Comparison of ENCODE assay signal across 14 cellular contexts in the genomic region with DNA sequence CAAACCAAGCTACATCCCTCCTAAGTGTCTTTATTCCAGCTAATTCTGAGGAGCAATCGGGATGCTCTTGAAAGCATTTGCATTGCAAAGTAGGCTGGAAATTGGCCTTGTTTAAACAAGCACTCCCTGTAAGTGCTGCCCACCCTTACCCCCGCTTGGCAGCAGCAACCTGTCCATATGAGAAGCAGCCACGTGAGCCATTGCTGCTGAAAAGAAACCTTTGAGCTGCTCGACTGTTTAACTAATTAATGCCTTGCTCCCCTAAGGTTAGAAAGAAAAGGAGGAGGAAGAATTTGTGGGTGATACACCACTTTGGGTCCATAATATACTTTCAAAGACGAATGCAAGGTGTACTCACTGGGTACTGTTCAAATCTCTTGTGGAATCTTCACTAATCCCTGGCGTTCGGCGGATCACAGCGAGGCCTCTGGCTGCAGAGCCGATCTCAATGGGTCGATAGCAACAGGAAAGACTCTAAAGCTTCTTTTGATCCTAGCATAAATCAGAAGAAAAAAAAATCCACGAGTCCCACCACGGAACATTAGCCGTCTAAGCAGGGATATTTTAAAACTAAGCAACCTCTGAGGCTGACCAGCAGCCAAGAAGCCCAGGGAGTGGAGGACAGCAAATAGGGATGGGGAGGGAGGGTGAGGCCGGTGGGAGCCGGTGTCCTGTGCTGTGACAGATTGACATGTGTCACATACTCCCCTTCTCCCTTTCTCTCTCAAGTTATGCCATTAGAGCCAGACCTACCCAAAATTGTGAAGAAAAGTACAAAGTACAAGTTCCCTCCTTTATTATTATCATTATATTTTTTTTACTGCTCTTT. TPM values are rescaled to one million over a fixed set of nuclear protein-coding genes. Genes with fewer than 3 reads are reported as not detected.
A peak's percentile ranks its signal among the peaks of the same experiment; 100 is the strongest.
DNase-seq lines count a peak whose midpoint lies in the region; ATAC-seq lines count a peak whose summit lies in the region.
"Had no signal": no experiment of that assay in that cellular context is flagged by ENCODE, and none has a peak within 500 bp of the region (broad histone marks: within the 10 kb centered on the region; RNA-seq: fewer than 3 reads in every experiment).

No MANE protein-coding gene starts in this region.

- no peak overlapping the region for H2BK12ac ChIP-seq in trophoblast cell (ENCODE audit: low read length)

- no peak overlapping the region for H4K12ac ChIP-seq in trophoblast cell (ENCODE audit: low read depth, low read length)

- H3K79me1 ChIP-seq in trophoblast cell (ENCODE audit: low read length): no peaks in the 10 kb centered on the region

- no peak overlapping the region for H3K14ac ChIP-seq in trophoblast cell (ENCODE audit: low read length)

- H2AFZ ChIP-seq in trophoblast cell (ENCODE audit: insufficient read depth, low read length, poor library complexity): no peak overlapping the region

- DNase-seq in COR-L47 (lab: John Stamatoyannopoulos, UW) (peak; percentile 92), NCI-H1048 (lab: John Stamatoyannopoulos, UW) (peak; percentile 32), NCI-H526 treated with DMSO at 0.1 percent for 48 hours (lab: John Stamatoyannopoulos, UW) (peak; percentile 87), left colon (peak; percentile 61 to 69), trophoblast cell (no peak)
- DNase-seq in stimulated activated CD8-positive, alpha-beta memory T cell treated with anti-CD3 and anti-CD28 coated beads, Interleukin-4, amount 100 ng/mL, for 48 hours: no peak
- DNase-seq: activated T-cell treated with anti-CD3 and anti-CD28 coated beads, Interleukin-2, amount 50 U/mL, for 48 hours; foreskin melanocyte; left ventricle myocardium inferior; SK-N-SH; stimulated activated CD4-positive, alpha-beta T cell treated with anti-CD3 and anti-CD28 coated beads, Interleukin-12 subunit alpha, Interleukin-12 subunit beta, amount 100 ng/mL, for 4 hours had no signal

- H3K4ac ChIP-seq in trophoblast cell (ENCODE audit: low read depth, low read length): no peak overlapping the region

- no peaks in the 10 kb centered on the region for H3K79me2 ChIP-seq in trophoblast cell (ENCODE audit: control insufficient read depth, insufficient read depth, low read length, poor library complexity)

- no peaks in the 10 kb centered on the region for H3K27me3 ChIP-seq in trophoblast cell (ENCODE audit: insufficient read depth, low read length)

- no peak overlapping the region for H4K8ac ChIP-seq in trophoblast cell (ENCODE audit: low read depth, low read length)

- no peak overlapping the region for H2AK5ac ChIP-seq in trophoblast cell (ENCODE audit: low read length)

- peak; percentile 99 for ATAC-seq in left colon
- ATAC-seq in GM18502 (IDR thresholded peaks at IDR 0.05; ENCODE audit: poor library complexity, unreplicated experiment): no peak
- ATAC-seq in GM21576 (IDR thresholded peaks at IDR 0.05; ENCODE audit: unreplicated experiment): no peak

- no peak overlapping the region for H3K18ac ChIP-seq in trophoblast cell (ENCODE audit: low read length)

- no peaks in the 10 kb centered on the region for H3K9me3 ChIP-seq in trophoblast cell (ENCODE audit: insufficient read depth, low read depth, low read length)
- H3K9me3 ChIP-seq: left ventricle myocardium inferior, SK-N-SH had no signal

- no peak overlapping the region for H2BK120ac ChIP-seq in trophoblast cell (ENCODE audit: insufficient read depth, low read length, poor library complexity)

- no peaks in the 10 kb centered on the region for H3K36me3 ChIP-seq in trophoblast cell (ENCODE audit: control insufficient read depth in 1 of 2, insufficient read depth in 2 of 2, low read length in 2 of 2)
- H3K36me3 ChIP-seq: left ventricle myocardium inferior had no signal

- no peak overlapping the region for H3K4me3 ChIP-seq in trophoblast cell (ENCODE audit: low read depth, low read length)
- H3K4me3 ChIP-seq: left ventricle myocardium inferior had no signal

- peaks cover 2 to 6% of the 10 kb centered on the region in 2 experiments for H3K4me1 ChIP-seq in trophoblast cell (ENCODE audit: control insufficient read depth in 1 of 2, insufficient read depth in 2 of 2, low read length in 2 of 2)

- no peak overlapping the region for H3K27ac ChIP-seq in trophoblast cell (ENCODE audit: low read depth, low read length)
- H3K27ac ChIP-seq: KMS-11, left ventricle myocardium inferior had no signal

- H3K23ac ChIP-seq in trophoblast cell (ENCODE audit: low read length): no peak overlapping the region

- no peak overlapping the region for H3K4me2 ChIP-seq in trophoblast cell (ENCODE audit: low read length)
- H3K4me2 ChIP-seq: KMS-11, SK-N-SH had no signal

- no peak overlapping the region for H3K9ac ChIP-seq in trophoblast cell (ENCODE audit: low read length)
- H3K9ac ChIP-seq: KMS-11, SK-N-SH had no signal

- H4K91ac ChIP-seq in trophoblast cell (ENCODE audit: low read depth, low read length): no peak overlapping the region

- H2BK5ac ChIP-seq in trophoblast cell (ENCODE audit: low read depth, low read length, poor library complexity): no peak overlapping the region

- intact Hi-C loops in left colon (cut with DNase I, micrococcal nuclease): no loop called here

- no CpG with 5 or more reads among the region's 16 CpGs for WGBS in trophoblast cell (ENCODE audit: extremely low coverage, insufficient coverage, insufficient read length)

RNA-seq across cellular contexts. Expression of a gene that starts 37.2 kb away (rescaled TPM):
- total RNA-seq in left colon: 100 to 1,000 TPM in 1 of 2 donors, 10 to 100 TPM in 1; 99.1 to 129 TPM
- 53.9 and 57.1 TPM in 2 replicates for polyA plus RNA-seq in trophoblast cell (2013)

Comparison
In these comparisons a context has a peak if more than half of its experiments do, and no peak if none do; other contexts are left out.
1. DNase-seq: peak in COR-L47 (single experiment), NCI-H1048 (single experiment), NCI-H526 treated with DMSO at 0.1 percent for 48 hours (single experiment) and left colon (2 of 2); none in stimulated activated CD8-positive, alpha-beta memory T cell treated with anti-CD3 and anti-CD28 coated beads, Interleukin-4, amount 100 ng/mL, for 48 hours (single experiment) and trophoblast cell (0 of 2).